Comparison of ENCODE assay signal across 7 cellular contexts in the genomic region with DNA sequence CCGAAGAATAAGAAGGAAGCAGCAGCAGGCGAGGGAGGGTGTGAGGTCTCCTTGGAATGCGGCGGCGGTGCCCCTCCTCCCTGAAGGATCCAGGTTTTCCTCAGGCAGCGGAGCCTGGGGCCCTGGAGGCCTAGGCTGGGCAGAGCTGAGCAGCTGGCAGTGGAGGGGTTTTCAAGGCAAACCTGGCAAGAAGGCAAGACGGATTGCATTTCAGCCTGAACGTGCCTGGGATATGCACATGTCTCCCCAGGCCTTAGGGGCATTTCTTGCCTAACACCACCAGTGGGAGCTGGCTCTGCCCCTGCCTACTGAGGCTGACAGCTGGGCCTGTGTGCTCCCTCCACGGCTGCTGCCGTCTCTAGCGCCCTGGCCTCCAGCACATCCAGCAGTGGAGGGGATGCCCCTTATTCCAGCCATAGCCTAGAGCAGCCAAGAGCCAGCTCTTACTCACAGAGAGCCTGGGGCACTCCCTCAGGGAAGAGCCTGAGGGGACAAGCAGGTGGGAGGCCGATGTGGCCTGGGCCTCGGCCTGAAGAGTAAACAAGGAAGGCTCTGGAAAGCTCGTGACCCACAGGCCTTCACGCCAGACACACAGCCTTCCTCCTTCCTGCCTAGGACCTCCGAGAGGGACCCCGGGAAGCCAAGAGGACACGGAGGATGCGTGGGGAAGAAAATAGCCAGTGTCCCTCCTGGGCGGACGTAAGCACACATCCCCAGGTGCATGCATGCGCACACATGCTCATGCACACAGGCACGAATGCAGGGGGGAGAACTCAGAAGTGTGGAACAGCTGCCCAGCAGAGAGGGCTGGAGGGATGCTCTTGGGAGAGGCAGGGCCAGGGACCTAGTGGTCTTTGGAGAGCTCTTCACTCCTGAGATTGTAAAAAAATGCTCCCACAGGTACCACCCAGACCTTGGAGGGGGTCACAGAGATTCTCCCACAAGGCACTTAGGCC. TPM values are rescaled to one million over a fixed set of nuclear protein-coding genes. Genes with fewer than 3 reads are reported as not detected.
A peak's percentile ranks its signal among the peaks of the same experiment; 100 is the strongest.
DNase-seq lines count a peak whose midpoint lies in the region; ATAC-seq and TF ChIP-seq lines count a peak whose summit lies in the region.

No MANE protein-coding gene starts in this region.

- intact Hi-C loops in right cardiac atrium (cut with DNase I), result no loop called here

- WGBS in right cardiac atrium, result 69% methylated on average over 23 of the region's 23 CpGs
- WGBS in suprapubic skin, result 55% methylated on average over 23 of the region's 23 CpGs

- no peak for TF ChIP-seq RAD21 in Ishikawa (IDR thresholded peaks at IDR 0.05; ENCODE audit: low read depth)

- TF ChIP-seq EP300 in Ishikawa (IDR thresholded peaks at IDR 0.05; ENCODE audit: borderline replicate concordance) (no peak), suprapubic skin (IDR thresholded peaks at IDR 0.05) (no peak)

- TF ChIP-seq POLR2A in suprapubic skin (IDR thresholded peaks at IDR 0.05), result no peak

- H3K4me1 ChIP-seq in right cardiac atrium (ENCODE audit: control insufficient read depth, insufficient read depth, low read length), result peaks cover 11% of the 10 kb centered on the region
- H3K4me1 ChIP-seq in suprapubic skin, result peaks cover 62% of the 10 kb centered on the region

- H3K27me3 ChIP-seq in right cardiac atrium (ENCODE audit: control insufficient read depth, insufficient read depth) (no peaks in the 10 kb centered on the region), suprapubic skin (no peaks in the 10 kb centered on the region)

- no peak overlapping the region for H3K27ac ChIP-seq in right cardiac atrium (ENCODE audit: low read length)
- no peak overlapping the region for H3K27ac ChIP-seq in suprapubic skin

- TF ChIP-seq CTCF in suprapubic skin (IDR thresholded peaks at IDR 0.05), result no peak

- no peak overlapping the region for H3K4me3 ChIP-seq in right cardiac atrium (ENCODE audit: low read length)
- no peak overlapping the region for H3K4me3 ChIP-seq in suprapubic skin

- H3K36me3 ChIP-seq in suprapubic skin, result no peaks in the 10 kb centered on the region

- ATAC-seq in SK-N-SH treated with all-trans-retinoic acid at 6 μM for 48 hours (peak; percentile 64), right cardiac atrium (peak; percentile 37 to 47), HG02623 (IDR thresholded peaks at IDR 0.05; ENCODE audit: unreplicated experiment) (no peak)

- DNase-seq in right cardiac atrium (peak; percentile 60 to 80 (median 76)), suprapubic skin (ENCODE audit: low spot score in 2 of 2) (peak; percentile 62 to 78), NCI-H748 (lab: John Stamatoyannopoulos, UW; ENCODE audit: unreplicated experiment) (no peak), foreskin melanocyte (no peak)

- H3K9me3 ChIP-seq in right cardiac atrium (ENCODE audit: control insufficient read depth, low read length), result no peaks in the 10 kb centered on the region
- no peaks in the 10 kb centered on the region for H3K9me3 ChIP-seq in suprapubic skin

TF ChIP-seq in Ishikawa, 13 proteins besides CTCF, POLR2A, EP300 and RAD21:
- TF ChIP-seq TEAD4 (IDR thresholded peaks at IDR 0.05), result no peak
- TF ChIP-seq, protein P1, sequence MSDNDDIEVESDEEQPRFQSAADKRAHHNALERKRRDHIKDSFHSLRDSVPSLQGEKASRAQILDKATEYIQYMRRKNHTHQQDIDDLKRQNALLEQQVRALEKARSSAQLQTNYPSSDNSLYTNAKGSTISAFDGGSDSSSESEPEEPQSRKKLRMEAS (IDR thresholded peaks at IDR 0.05), result peak; percentile 41; the same call in 1 of the 2 replicates

TF ChIP-seq in SK-N-SH treated with all-trans-retinoic acid at 6 μM for 48 hours, 23 proteins besides CTCF, POLR2A, EP300 and RAD21:
- TF ChIP-seq, protein P2, sequence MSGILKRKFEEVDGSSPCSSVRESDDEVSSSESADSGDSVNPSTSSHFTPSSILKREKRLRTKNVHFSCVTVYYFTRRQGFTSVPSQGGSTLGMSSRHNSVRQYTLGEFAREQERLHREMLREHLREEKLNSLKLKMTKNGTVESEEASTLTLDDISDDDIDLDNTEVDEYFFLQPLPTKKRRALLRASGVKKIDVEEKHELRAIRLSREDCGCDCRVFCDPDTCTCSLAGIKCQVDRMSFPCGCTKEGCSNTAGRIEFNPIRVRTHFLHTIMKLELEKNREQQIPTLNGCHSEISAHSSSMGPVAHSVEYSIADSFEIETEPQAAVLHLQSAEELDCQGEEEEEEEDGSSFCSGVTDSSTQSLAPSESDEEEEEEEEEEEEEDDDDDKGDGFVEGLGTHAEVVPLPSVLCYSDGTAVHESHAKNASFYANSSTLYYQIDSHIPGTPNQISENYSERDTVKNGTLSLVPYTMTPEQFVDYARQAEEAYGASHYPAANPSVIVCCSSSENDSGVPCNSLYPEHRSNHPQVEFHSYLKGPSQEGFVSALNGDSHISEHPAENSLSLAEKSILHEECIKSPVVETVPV (CRISPR knock-in tag; IDR thresholded peaks at IDR 0.05), result no peak
- TF ChIP-seq CREB5 (CRISPR knock-in tag; IDR thresholded peaks at IDR 0.05; ENCODE audit: low read depth) (no peak), ZFP3 (CRISPR knock-in tag; IDR thresholded peaks at IDR 0.05) (no peak), ARNTL (CRISPR knock-in tag; IDR thresholded peaks at IDR 0.05; ENCODE audit: borderline replicate concordance, low read depth) (no peak), ZC3H10 (CRISPR knock-in tag; IDR thresholded peaks at IDR 0.05) (no peak), GLIS3 (CRISPR knock-in tag; IDR thresholded peaks at IDR 0.05) (no peak), ZNF70 (CRISPR knock-in tag; IDR thresholded peaks at IDR 0.05) (no peak), BACH2 (CRISPR knock-in tag; IDR thresholded peaks at IDR 0.05; ENCODE audit: borderline replicate concordance) (no peak), ZNF565 (CRISPR knock-in tag; conservative IDR thresholded peaks at IDR 0.05; ENCODE audit: low read depth) (no peak), ZNF8 (CRISPR knock-in tag; IDR thresholded peaks at IDR 0.05) (no peak), TSHZ2 (CRISPR knock-in tag; IDR thresholded peaks at IDR 0.05) (no peak), ZFP30 (CRISPR knock-in tag; IDR thresholded peaks at IDR 0.05) (no peak), TCF4 (CRISPR knock-in tag; IDR thresholded peaks at IDR 0.05; ENCODE audit: borderline replicate concordance) (no peak), TOX (CRISPR knock-in tag; IDR thresholded peaks at IDR 0.05; ENCODE audit: borderline replicate concordance) (no peak)
- TF ChIP-seq, protein P3, sequence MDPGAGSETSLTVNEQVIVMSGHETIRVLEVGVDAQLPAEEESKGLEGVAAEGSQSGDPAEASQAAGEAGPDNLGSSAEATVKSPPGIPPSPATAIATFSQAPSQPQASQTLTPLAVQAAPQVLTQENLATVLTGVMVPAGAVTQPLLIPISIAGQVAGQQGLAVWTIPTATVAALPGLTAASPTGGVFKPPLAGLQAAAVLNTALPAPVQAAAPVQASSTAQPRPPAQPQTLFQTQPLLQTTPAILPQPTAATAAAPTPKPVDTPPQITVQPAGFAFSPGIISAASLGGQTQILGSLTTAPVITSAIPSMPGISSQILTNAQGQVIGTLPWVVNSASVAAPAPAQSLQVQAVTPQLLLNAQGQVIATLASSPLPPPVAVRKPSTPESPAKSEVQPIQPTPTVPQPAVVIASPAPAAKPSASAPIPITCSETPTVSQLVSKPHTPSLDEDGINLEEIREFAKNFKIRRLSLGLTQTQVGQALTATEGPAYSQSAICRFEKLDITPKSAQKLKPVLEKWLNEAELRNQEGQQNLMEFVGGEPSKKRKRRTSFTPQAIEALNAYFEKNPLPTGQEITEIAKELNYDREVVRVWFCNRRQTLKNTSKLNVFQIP (CRISPR knock-in tag; IDR thresholded peaks at IDR 0.05; ENCODE audit: borderline replicate concordance, low read depth), result no peak

RNA-seq across cellular contexts. Expression of gene EIF2B2, which starts 23.0 kb away (rescaled TPM):
- 10 to 100 TPM; 29.4 to 39.9 (median 35.9) TPM for total RNA-seq in right cardiac atrium
- 25.9 TPM for polyA plus RNA-seq in right cardiac atrium
- total RNA-seq in suprapubic skin, result 10 to 100 TPM; 28.9 to 46.2 (median 33.8) TPM

RNA-seq across cellular contexts. Expression of gene PGF, which starts 24.3 kb away (rescaled TPM):
- total RNA-seq in right cardiac atrium (1 to 10 TPM; 2.9 to 5.9 (median 4.1) TPM), suprapubic skin (10 to 100 TPM in 1 of 4 donors, 1 to 10 TPM in 3; 3.5 to 10.5 (median 7.9) TPM)
- 4.3 TPM for polyA plus RNA-seq in right cardiac atrium

RNA-seq across cellular contexts. Expression of gene RPS6KL1, which starts 56.7 kb away (rescaled TPM):
- total RNA-seq in right cardiac atrium (10 to 100 TPM; 13.9 to 20.7 (median 17.3) TPM), suprapubic skin (1 to 10 TPM in 3 of 4 donors, under 1 TPM in 1; 0.86 to 7.5 (median 1.8) TPM)
- 10.5 TPM for polyA plus RNA-seq in right cardiac atrium

Comparison
In these comparisons a context has a peak if more than half of its experiments do, and no peak if none do; other contexts are left out.
1. DNase-seq: peak in right cardiac atrium (3 of 3) and suprapubic skin (2 of 2); none in NCI-H748 (single experiment) and foreskin melanocyte (single experiment).